ENCODE assay signal across 17 cellular contexts in genomic region chr3:116350119-116350733, GRCh38.
DNase-seq lines count a peak whose midpoint lies in the region; ATAC-seq, FAIRE-seq and TF ChIP-seq lines count a peak whose summit lies in the region.
"Had no signal": no experiment of that assay in that cellular context is flagged by ENCODE, and none has a peak within 500 bp of the region (broad histone marks: within the 10 kb centered on the region; RNA-seq: fewer than 3 reads in every experiment).

No MANE protein-coding gene starts in this region.

- H3K79me2 ChIP-seq in GM12878 (ENCODE audit: control insufficient read depth, insufficient read depth, low read length) = no peaks in the 10 kb centered on the region

- ATAC-seq in GM12878 (peak; percentile 58; the same call in 2 of the 3 replicates), GM18502 (IDR thresholded peaks at IDR 0.05; ENCODE audit: poor library complexity, unreplicated experiment) (no peak)
- ATAC-seq: GM23338, HepG2 had no signal

- POLR2A ChIA-PET in GM12878 (lab: Charles Lee) = interaction anchor here (0.9 kb wide), 1 partner anchor 20 kb away, joined by 3 read pairs; no protein-coding TSS in a partner anchor

- H3K27me3 ChIP-seq in GM12878 (replicated peaks in 1 of 2; ENCODE audit: control insufficient read depth in 2 of 2, insufficient read depth in 2 of 2, low read length in 1 of 2) = no peaks in the 10 kb centered on the region
- H3K27me3 ChIP-seq: BLaER1 had no signal

- in situ Hi-C loops in GM12878 (cut with MboI) = no loop called here

- intact Hi-C loops in GM12878 (cut with micrococcal nuclease; ENCODE audit: unreplicated experiment) = no loop called here

- FAIRE-seq in GM12878 (lab: Jason Lieb, UNC) = no peak
- FAIRE-seq in urothelium cell line (lab: Jason Lieb, UNC) = peak; percentile 73
- FAIRE-seq: H54, HepG2 had no signal

- no peaks in the 10 kb centered on the region for H3K4me1 ChIP-seq in GM12878 (ENCODE audit: control insufficient read depth, insufficient read depth, low read length)
- H3K4me1 ChIP-seq: BLaER1 had no signal

- no peaks in the 10 kb centered on the region for H3K36me3 ChIP-seq in GM12878 (ENCODE audit: control insufficient read depth in 2 of 2, insufficient read depth in 2 of 2, low read length in 1 of 2)
- H3K36me3 ChIP-seq: BLaER1 had no signal

- SMC1A ChIA-PET in GM12878 (lab: Charles Lee; ENCODE audit: uncharacterized antibody, unreplicated experiment) = interaction anchor here (0.7 to 5.3 kb wide), 4 partner anchors 11 to 77 kb away, joined by 3 to 39 read pairs (median 4); no protein-coding TSS in a partner anchor

- H3K4me2 ChIP-seq in GM12878 (ENCODE audit: control insufficient read depth, insufficient read depth) = no peak overlapping the region
- H3K4me2 ChIP-seq: BLaER1, GM23338 had no signal

- no peak for TF ChIP-seq POLR2A in GM12878 (IDR thresholded peaks at IDR 0.05; ENCODE audit: low read depth, low read length)

- no TSS peak for BruUV-seq in GM12878 (replicated peaks; lab: Mats Ljungman, UMichigan)

- TF ChIP-seq RAD21 in GM12878 (IDR thresholded peaks at IDR 0.05; ENCODE audit: insufficient read depth, low read depth, low read length) = no peak

- no peaks in the 10 kb centered on the region for H4K20me1 ChIP-seq in GM12878 (ENCODE audit: control insufficient read depth, insufficient read depth)
- H4K20me1 ChIP-seq: BLaER1 had no signal

- H3K9me3 ChIP-seq in GM12878 (replicated peaks; ENCODE audit: control insufficient read depth, insufficient read depth, low read length) = no peaks in the 10 kb centered on the region
- H3K9me3 ChIP-seq: BLaER1 had no signal

- H2AFZ ChIP-seq in GM12878 (ENCODE audit: control insufficient read depth, low read depth, low read length) = no peak overlapping the region
- H2AFZ ChIP-seq: GM23338 had no signal

- no peak overlapping the region for H3K4me3 ChIP-seq in GM12878
- H3K4me3 ChIP-seq: BLaER1, GM23338 had no signal

- RAD21 ChIA-PET in GM12878 (lab: Charles Lee; ENCODE audit: unreplicated experiment) = interaction anchor here (0.8 to 1.9 kb wide), 2 partner anchors 12 to 67 kb away, joined by 4 to 6 read pairs; no protein-coding TSS in a partner anchor

- TF ChIP-seq EP300 in GM12878 (IDR thresholded peaks at IDR 0.05; ENCODE audit: borderline replicate concordance in 1 of 2, control insufficient read depth in 1 of 2, low read depth in 2 of 2, low read length in 2 of 2) = no peak

- H3K9ac ChIP-seq in GM12878 (ENCODE audit: control insufficient read depth, insufficient read depth, low read length) = no peak overlapping the region
- H3K9ac ChIP-seq: BLaER1 had no signal

- no peak for TF ChIP-seq CTCF in GM12878 (IDR thresholded peaks at IDR 0.05 in 2 of 3, conservative IDR thresholded peaks at IDR 0.05 in 1 of 3; ENCODE audit: control insufficient read depth in 2 of 3, extremely low read depth in 1 of 3, insufficient read depth in 1 of 3, low read depth in 3 of 3, low read length in 3 of 3)

- CTCF ChIA-PET in GM12878 (lab: Yijun Ruan, JAX) = interaction anchor here (0.6 to 0.7 kb wide), 2 partner anchors 69 to 166 kb away, joined by 3 read pairs; no protein-coding TSS in a partner anchor

- DNase-seq in COLO829 (ENCODE audit: low spot score) = peak; percentile 44
- DNase-seq in SK-N-DZ (ENCODE audit: low spot score) = peak; percentile 84
- no peak for DNase-seq in GM12878 (ENCODE audit: low read depth, low spot score)
- no peak for DNase-seq in urothelium cell line (ENCODE audit: low spot score)
- DNase-seq in caudate nucleus (lab: John Stamatoyannopoulos, UW) = no peak
- no peak for DNase-seq in HPDE6-E6E7 (ENCODE audit: extremely low spot score)
- DNase-seq: 8988T; Calu3; CD4-positive, alpha-beta memory T cell; DMS79 treated with DMSO at 0.1 percent for 48 hours; GF-D8; HCEC 1CT had no signal

- 3% methylated on average over 4 of the region's 4 CpGs for WGBS in GM12878 (ENCODE audit: insufficient coverage, insufficient replicate concordance, low lambda C conversion rate, missing lambda C conversion rate)

- H3K27ac ChIP-seq in GM12878 (ENCODE audit: control insufficient read depth, insufficient read depth) (no peak overlapping the region), caudate nucleus (ENCODE audit: low read depth, low read length) (no peak overlapping the region)
- H3K27ac ChIP-seq: BLaER1 had no signal

TF ChIP-seq in GM12878, 131 proteins besides CTCF, POLR2A, EP300 and RAD21:
- no peak for TF ChIP-seq TCF12 (IDR thresholded peaks at IDR 0.05; ENCODE audit: low read depth, low read length)
- TF ChIP-seq EED (IDR thresholded peaks at IDR 0.05; ENCODE audit: low read depth) = no peak
- no peak for TF ChIP-seq ATF2 (IDR thresholded peaks at IDR 0.05; ENCODE audit: low read length)
- TF ChIP-seq, protein P1, sequence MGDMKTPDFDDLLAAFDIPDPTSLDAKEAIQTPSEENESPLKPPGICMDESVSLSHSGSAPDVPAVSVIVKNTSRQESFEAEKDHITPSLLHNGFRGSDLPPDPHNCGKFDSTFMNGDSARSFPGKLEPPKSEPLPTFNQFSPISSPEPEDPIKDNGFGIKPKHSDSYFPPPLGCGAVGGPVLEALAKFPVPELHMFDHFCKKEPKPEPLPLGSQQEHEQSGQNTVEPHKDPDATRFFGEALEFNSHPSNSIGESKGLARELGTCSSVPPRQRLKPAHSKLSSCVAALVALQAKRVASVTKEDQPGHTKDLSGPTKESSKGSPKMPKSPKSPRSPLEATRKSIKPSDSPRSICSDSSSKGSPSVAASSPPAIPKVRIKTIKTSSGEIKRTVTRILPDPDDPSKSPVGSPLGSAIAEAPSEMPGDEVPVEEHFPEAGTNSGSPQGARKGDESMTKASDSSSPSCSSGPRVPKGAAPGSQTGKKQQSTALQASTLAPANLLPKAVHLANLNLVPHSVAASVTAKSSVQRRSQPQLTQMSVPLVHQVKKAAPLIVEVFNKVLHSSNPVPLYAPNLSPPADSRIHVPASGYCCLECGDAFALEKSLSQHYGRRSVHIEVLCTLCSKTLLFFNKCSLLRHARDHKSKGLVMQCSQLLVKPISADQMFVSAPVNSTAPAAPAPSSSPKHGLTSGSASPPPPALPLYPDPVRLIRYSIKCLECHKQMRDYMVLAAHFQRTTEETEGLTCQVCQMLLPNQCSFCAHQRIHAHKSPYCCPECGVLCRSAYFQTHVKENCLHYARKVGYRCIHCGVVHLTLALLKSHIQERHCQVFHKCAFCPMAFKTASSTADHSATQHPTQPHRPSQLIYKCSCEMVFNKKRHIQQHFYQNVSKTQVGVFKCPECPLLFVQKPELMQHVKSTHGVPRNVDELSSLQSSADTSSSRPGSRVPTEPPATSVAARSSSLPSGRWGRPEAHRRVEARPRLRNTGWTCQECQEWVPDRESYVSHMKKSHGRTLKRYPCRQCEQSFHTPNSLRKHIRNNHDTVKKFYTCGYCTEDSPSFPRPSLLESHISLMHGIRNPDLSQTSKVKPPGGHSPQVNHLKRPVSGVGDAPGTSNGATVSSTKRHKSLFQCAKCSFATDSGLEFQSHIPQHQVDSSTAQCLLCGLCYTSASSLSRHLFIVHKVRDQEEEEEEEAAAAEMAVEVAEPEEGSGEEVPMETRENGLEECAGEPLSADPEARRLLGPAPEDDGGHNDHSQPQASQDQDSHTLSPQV (IDR thresholded peaks at IDR 0.05) = no peak
- TF ChIP-seq SRF (IDR thresholded peaks at IDR 0.05; ENCODE audit: low read depth in 2 of 2, low read length in 2 of 2) = no peak
- TF ChIP-seq SMAD1 (IDR thresholded peaks at IDR 0.05; ENCODE audit: low read depth, partially characterized antibody) = no peak
- no peak for TF ChIP-seq NFYA (IDR thresholded peaks at IDR 0.05; ENCODE audit: borderline replicate concordance, low read depth, low read length)
- TF ChIP-seq, protein P2, sequence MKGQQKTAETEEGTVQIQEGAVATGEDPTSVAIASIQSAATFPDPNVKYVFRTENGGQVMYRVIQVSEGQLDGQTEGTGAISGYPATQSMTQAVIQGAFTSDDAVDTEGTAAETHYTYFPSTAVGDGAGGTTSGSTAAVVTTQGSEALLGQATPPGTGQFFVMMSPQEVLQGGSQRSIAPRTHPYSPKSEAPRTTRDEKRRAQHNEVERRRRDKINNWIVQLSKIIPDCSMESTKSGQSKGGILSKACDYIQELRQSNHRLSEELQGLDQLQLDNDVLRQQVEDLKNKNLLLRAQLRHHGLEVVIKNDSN (IDR thresholded peaks at IDR 0.05; ENCODE audit: borderline replicate concordance, extremely low read length, insufficient read depth, low read depth, low read length) = no peak
- no peak for TF ChIP-seq PML (IDR thresholded peaks at IDR 0.05; ENCODE audit: low read length)
- no peak for TF ChIP-seq RUNX3 (IDR thresholded peaks at IDR 0.05; ENCODE audit: low read length)

Comparison
In these comparisons a context has a peak if more than half of its experiments do, and no peak if none do; other contexts are left out.
1. DNase-seq: peak in COLO829 (single experiment) and SK-N-DZ (single experiment); none in GM12878 (single experiment), urothelium cell line (single experiment), caudate nucleus (0 of 61) and HPDE6-E6E7 (single experiment).